ENCODE assay signal across 9 cellular contexts in the genomic region with DNA sequence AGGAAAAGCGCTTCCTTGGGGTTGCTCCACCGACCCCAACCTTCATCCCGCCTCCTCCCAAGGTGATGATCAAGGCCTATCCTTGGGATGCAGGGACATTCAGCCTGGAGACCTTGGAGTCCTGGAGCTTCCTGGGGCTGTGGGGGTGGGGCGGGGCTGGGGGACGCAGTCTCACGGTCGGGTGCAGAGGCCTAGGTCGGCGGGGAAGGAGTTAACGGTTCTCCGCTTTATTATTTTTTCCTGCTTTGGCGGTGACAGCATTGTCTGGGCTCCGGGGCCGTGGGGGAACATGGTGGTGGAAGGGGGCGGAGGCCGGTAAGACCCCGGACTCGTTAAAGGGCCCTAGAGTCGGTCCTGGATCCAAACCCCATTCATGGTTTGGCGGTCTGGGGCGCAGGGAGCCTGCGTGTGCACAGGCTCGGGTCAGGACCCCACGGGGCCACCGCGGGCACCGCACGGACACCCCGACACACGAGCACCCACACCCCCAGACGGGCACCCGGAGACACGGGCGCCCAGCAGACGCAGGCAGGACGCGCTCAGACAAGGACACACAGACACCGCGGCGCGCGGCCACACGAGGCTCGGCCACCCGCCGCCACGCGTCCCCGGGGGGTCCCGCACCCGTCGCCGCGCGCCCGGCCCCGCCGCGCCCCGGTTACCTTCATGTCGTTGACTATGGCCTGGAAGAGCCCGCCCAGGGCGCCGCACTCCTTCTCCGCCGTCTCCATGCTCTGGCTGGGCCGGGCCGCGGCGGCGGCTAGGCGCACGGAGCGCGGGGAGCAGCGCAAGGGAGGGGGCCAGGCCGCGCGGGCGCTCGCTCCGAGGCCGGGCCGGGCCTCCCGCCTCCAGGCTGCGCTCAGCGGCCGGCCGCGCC. TPM values are rescaled to one million over a fixed set of nuclear protein-coding genes. Genes with fewer than 3 reads are reported as not detected.
DNase-seq lines count a peak whose midpoint lies in the region; ATAC-seq and TF ChIP-seq lines count a peak whose summit lies in the region.
"Had no signal": no experiment of that assay in that cellular context is flagged by ENCODE, and none has a peak within 500 bp of the region (broad histone marks: within the 10 kb centered on the region; RNA-seq: fewer than 3 reads in every experiment).

No MANE protein-coding gene starts in this region.

- H3K27me3 ChIP-seq in RWPE2 (ENCODE audit: insufficient read depth, poor library complexity, severe bottlenecking) (no peaks in the 10 kb centered on the region), fibroblast of lung (ENCODE audit: control insufficient read depth, insufficient read depth, low read length) (no peaks in the 10 kb centered on the region)

- no peaks in the 10 kb centered on the region for H3K27me3 Mint-ChIP-seq in osteocyte (ENCODE audit: unreplicated experiment)

- peaks cover 56% of the 10 kb centered on the region for H3K4me1 ChIP-seq in RWPE2 (ENCODE audit: insufficient read depth, poor library complexity, severe bottlenecking)
- peaks cover 59% of the 10 kb centered on the region for H3K4me1 ChIP-seq in fibroblast of lung (ENCODE audit: control insufficient read depth, extremely low read depth, insufficient read depth, low read length)

- intact Hi-C loops in sciatic nerve (cut with DNase I): no loop called here

- H3K4me3 Mint-ChIP-seq in osteocyte (ENCODE audit: unreplicated experiment): peak overlapping the region; percentile 82

- H3K27ac Mint-ChIP-seq in osteocyte (ENCODE audit: unreplicated experiment): peak overlapping the region; percentile 47

- peak overlapping the region; percentile 96 for H3K4me2 ChIP-seq in fibroblast of lung (ENCODE audit: extremely low read depth, insufficient read depth, low read length)
- H3K4me2 ChIP-seq: KMS-11 had no signal

- H3K9ac ChIP-seq in fibroblast of lung (ENCODE audit: insufficient read depth, low read length): peak overlapping the region; percentile 96
- H3K9ac ChIP-seq: KMS-11 had no signal

- H3K9me3 Mint-ChIP-seq in osteocyte (ENCODE audit: unreplicated experiment): no peaks in the 10 kb centered on the region

- DNase-seq in GM19240 (ENCODE audit: insufficient read length, low spot score) (peak; percentile 50), RWPE2 (ENCODE audit: low spot score) (no peak), fibroblast of lung (ENCODE audit: low read depth in 2 of 2) (no peak), osteocyte (ENCODE audit: extremely low spot score, unreplicated experiment) (no peak), COLO829 (ENCODE audit: low spot score) (no peak), sciatic nerve (ENCODE audit: low spot score) (no peak)

- no peaks in the 10 kb centered on the region for H4K20me1 ChIP-seq in fibroblast of lung (ENCODE audit: control insufficient read depth, extremely low read depth, insufficient read depth, low read length)

- peaks cover 68% of the 10 kb centered on the region for H3K4me1 Mint-ChIP-seq in osteocyte (ENCODE audit: unreplicated experiment)

- H3K36me3 Mint-ChIP-seq in osteocyte (ENCODE audit: unreplicated experiment): no peaks in the 10 kb centered on the region

- H3K9me3 ChIP-seq in RWPE2 (ENCODE audit: severe bottlenecking) (no peaks in the 10 kb centered on the region), fibroblast of lung (ENCODE audit: control insufficient read depth, insufficient read depth, low read depth, low read length) (no peaks in the 10 kb centered on the region)

- TF ChIP-seq CTCF in RWPE2 (IDR thresholded peaks at IDR 0.05; ENCODE audit: poor library complexity, severe bottlenecking) (no peak), fibroblast of lung (conservative IDR thresholded peaks at IDR 0.05 in 1 of 2, IDR thresholded peaks at IDR 0.05 in 1 of 2; ENCODE audit: low read depth in 1 of 2, low read length in 2 of 2) (no peak), osteocyte (IDR thresholded peaks at IDR 0.05) (no peak)

- peaks cover 38% of the 10 kb centered on the region for H3K36me3 ChIP-seq in RWPE2 (ENCODE audit: low read depth)
- H3K36me3 ChIP-seq in fibroblast of lung (ENCODE audit: control insufficient read depth, insufficient read depth, low read length): peaks cover 14% of the 10 kb centered on the region

- ATAC-seq in RWPE2 (ENCODE audit: low read depth) (peak; percentile 5; the same call in 2 of the 3 replicates), GM19397 (IDR thresholded peaks at IDR 0.05; ENCODE audit: unreplicated experiment) (no peak), GM18870 (IDR thresholded peaks at IDR 0.05; ENCODE audit: unreplicated experiment) (no peak), sciatic nerve (no peak)

- H3K27ac ChIP-seq in RWPE2 (ENCODE audit: poor library complexity, severe bottlenecking): peak overlapping the region; percentile 92
- H3K27ac ChIP-seq in fibroblast of lung (ENCODE audit: insufficient read depth, low read length): peak overlapping the region; percentile 94
- H3K27ac ChIP-seq: KMS-11 had no signal

- H2AFZ ChIP-seq in fibroblast of lung (ENCODE audit: low read length): no peak overlapping the region

- H3K4me3 ChIP-seq in RWPE2 (ENCODE audit: severe bottlenecking) (peak overlapping the region; percentile 92), fibroblast of lung (replicated peaks in 1 of 4; ENCODE audit: control extremely low read depth in 1 of 4, insufficient read depth in 1 of 4, low read depth in 3 of 4, low read length in 4 of 4) (peak overlapping the region; percentile 79 to 96 (median 86))

- H3K79me2 ChIP-seq in fibroblast of lung (ENCODE audit: control insufficient read depth, insufficient read depth, low read length): peaks cover 55% of the 10 kb centered on the region

RNA-seq across cellular contexts. Expression of gene MTSS2, which starts 0.6 kb away (rescaled TPM):
- 81.7 and 126 TPM in 2 replicates for total RNA-seq in fibroblast of lung
- polyA plus RNA-seq in fibroblast of lung: 90.4 and 131 TPM in 2 replicates
- 128 and 258 TPM in 2 replicates for polyA plus RNA-seq in fibroblast of lung (2012)
- 86.5 and 259 TPM in 2 replicates for polyA minus RNA-seq in fibroblast of lung (ENCODE audit: low replicate concordance)
- total RNA-seq in osteocyte: 156 and 169 TPM in 2 replicates
- total RNA-seq in sciatic nerve: 75.9 TPM

RNA-seq across cellular contexts. Expression of gene IL34, which starts 38.9 kb away (rescaled TPM):
- total RNA-seq in fibroblast of lung (5.1 and 5.4 TPM in 2 replicates), osteocyte (12.7 and 14.3 TPM in 2 replicates), sciatic nerve (64.0 TPM)
- 0.45 and 0.70 TPM in 2 replicates for polyA plus RNA-seq in fibroblast of lung
- 0.81 and 1.0 TPM in 2 replicates for polyA plus RNA-seq in fibroblast of lung (2012)
- polyA minus RNA-seq in fibroblast of lung (ENCODE audit: low replicate concordance): 0.94 and 2.4 TPM in 2 replicates
